Comparison of ENCODE assay signal across 22 cellular contexts in the genomic region with DNA sequence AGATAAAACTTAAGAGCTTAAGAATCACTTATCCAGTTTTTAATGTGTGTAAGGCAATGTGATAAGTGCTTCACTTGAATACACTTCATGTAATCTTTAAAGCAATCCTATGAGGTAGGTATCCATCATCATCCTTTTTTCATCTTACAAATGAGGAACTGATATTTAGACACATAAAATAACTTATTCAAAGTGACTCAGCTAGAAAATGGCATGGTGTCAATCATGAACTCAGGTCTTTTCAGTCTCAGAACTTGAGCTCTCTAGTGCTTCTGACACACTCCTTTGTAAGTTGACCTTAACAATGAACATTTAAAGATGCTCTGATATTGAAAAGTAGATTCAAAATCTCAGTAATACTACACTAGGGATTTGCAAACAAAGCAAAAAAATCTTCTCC.
DNase-seq lines count a peak whose midpoint lies in the region; ATAC-seq, FAIRE-seq and TF ChIP-seq lines count a peak whose summit lies in the region.
"Had no signal": no experiment of that assay in that cellular context is flagged by ENCODE, and none has a peak within 500 bp of the region (broad histone marks: within the 10 kb centered on the region; RNA-seq: fewer than 3 reads in every experiment).

No MANE protein-coding gene starts in this region.

- SMC1A ChIA-PET in GM12878 (lab: Charles Lee; ENCODE audit: uncharacterized antibody, unreplicated experiment) = no interaction called here

- H3K36me3 Mint-ChIP-seq in type B pancreatic cell = no peaks in the 10 kb centered on the region
- H3K36me3 Mint-ChIP-seq: CD14-positive monocyte; CD4-positive, alpha-beta memory T cell; CD4-positive, CD25-positive, alpha-beta regulatory T cell; CD8-positive, alpha-beta memory T cell had no signal

- no peaks in the 10 kb centered on the region for H3K9me3 ChIP-seq in A549
- no peaks in the 10 kb centered on the region for H3K9me3 ChIP-seq in Karpas-422 (ENCODE audit: low read length)
- no peaks in the 10 kb centered on the region for H3K9me3 ChIP-seq in GM12878 (replicated peaks; ENCODE audit: control insufficient read depth, insufficient read depth, low read length)
- no peaks in the 10 kb centered on the region for H3K9me3 ChIP-seq in pancreas
- H3K9me3 ChIP-seq: BE2C, BLaER1 had no signal

- H3K9me2 ChIP-seq in Karpas-422 (replicated peaks; ENCODE audit: insufficient read depth, low read length) = no peaks in the 10 kb centered on the region

- H3K4me2 ChIP-seq in A549 (no peak overlapping the region), Karpas-422 (ENCODE audit: low read depth, low read length, poor library complexity, severe bottlenecking) (no peak overlapping the region), GM12878 (ENCODE audit: control insufficient read depth, insufficient read depth) (no peak overlapping the region)
- H3K4me2 ChIP-seq: BLaER1 had no signal

- no peak for DNase-seq in A549 (ENCODE audit: low read depth in 1 of 2, low spot score in 1 of 2)
- peak; percentile 56 for DNase-seq in Karpas-422
- DNase-seq in GM12878 (ENCODE audit: low read depth, low spot score) = no peak
- DNase-seq in pancreas = no peak
- no peak for DNase-seq in type B pancreatic cell (ENCODE audit: extremely low spot score, unreplicated experiment)
- DNase-seq in effector CD8-positive, alpha-beta T cell (lab: John Stamatoyannopoulos, UW) = no peak
- DNase-seq: ACHN; BE2C; C1 segment of cervical spinal cord; CD4-positive, alpha-beta memory T cell; CD4-positive, CD25-positive, alpha-beta regulatory T cell; CD8-positive, alpha-beta memory T cell; COR-L47; DMS79 treated with DMSO at 0.1 percent for 48 hours; GF-D8 had no signal

- H3K27ac Mint-ChIP-seq in type B pancreatic cell = no peak overlapping the region
- H3K27ac Mint-ChIP-seq: CD14-positive monocyte; CD4-positive, alpha-beta memory T cell; CD4-positive, CD25-positive, alpha-beta regulatory T cell; CD8-positive, alpha-beta memory T cell had no signal

- H3K27me3 Mint-ChIP-seq in type B pancreatic cell = no peaks in the 10 kb centered on the region
- H3K27me3 Mint-ChIP-seq: CD4-positive, alpha-beta memory T cell; CD4-positive, CD25-positive, alpha-beta regulatory T cell had no signal

- H2AFZ ChIP-seq in Karpas-422 (ENCODE audit: low read length) = peak overlapping the region; percentile 27; the same call in 1 of the 2 replicates
- H2AFZ ChIP-seq in GM12878 (ENCODE audit: control insufficient read depth, low read depth, low read length) = no peak overlapping the region

- CTCF ChIA-PET in A549 (lab: Yijun Ruan, JAX) (no interaction called here), GM12878 (lab: Yijun Ruan, JAX) (no interaction called here)

- H3K36me3 ChIP-seq in Karpas-422 (ENCODE audit: insufficient read depth, low read length) (no peaks in the 10 kb centered on the region), GM12878 (ENCODE audit: control insufficient read depth in 2 of 2, insufficient read depth in 2 of 2, low read length in 1 of 2) (no peaks in the 10 kb centered on the region), pancreas (no peaks in the 10 kb centered on the region)
- H3K36me3 ChIP-seq: BE2C, BLaER1 had no signal

- intact Hi-C loops in GM12878 (cut with micrococcal nuclease; ENCODE audit: unreplicated experiment) (no loop called here), pancreas (cut with DNase I) (no loop called here)

- H3K4me3 Mint-ChIP-seq in type B pancreatic cell = no peak overlapping the region
- H3K4me3 Mint-ChIP-seq: CD14-positive monocyte; CD4-positive, alpha-beta memory T cell; CD4-positive, CD25-positive, alpha-beta regulatory T cell; CD8-positive, alpha-beta memory T cell had no signal

- TF ChIP-seq EP300 in A549 (IDR thresholded peaks at IDR 0.05) = no peak
- TF ChIP-seq EP300 in GM12878 (IDR thresholded peaks at IDR 0.05; ENCODE audit: borderline replicate concordance in 1 of 2, control insufficient read depth in 1 of 2, low read depth in 2 of 2, low read length in 2 of 2) = no peak

- no TSS peak for BruUV-seq in GM12878 (replicated peaks; lab: Mats Ljungman, UMichigan)

- H3K9ac ChIP-seq in Karpas-422 (ENCODE audit: low read length) (no peak overlapping the region), GM12878 (ENCODE audit: control insufficient read depth, insufficient read depth, low read length) (no peak overlapping the region)
- H3K9ac ChIP-seq: BLaER1 had no signal

- no peaks in the 10 kb centered on the region for H3K79me2 ChIP-seq in Karpas-422 (ENCODE audit: low read length)
- no peaks in the 10 kb centered on the region for H3K79me2 ChIP-seq in GM12878 (ENCODE audit: control insufficient read depth, insufficient read depth, low read length)

- POLR2A ChIA-PET in A549 (lab: Yijun Ruan, JAX) (no interaction called here), GM12878 (lab: Charles Lee) (no interaction called here)

- H3K4me3 ChIP-seq in A549 (no peak overlapping the region), Karpas-422 (ENCODE audit: low read length) (no peak overlapping the region), GM12878 (no peak overlapping the region), pancreas (no peak overlapping the region)
- H3K4me3 ChIP-seq: BLaER1 had no signal

- no peaks in the 10 kb centered on the region for H3K4me1 Mint-ChIP-seq in type B pancreatic cell (ENCODE audit: unreplicated experiment)
- H3K4me1 Mint-ChIP-seq: CD14-positive monocyte; CD4-positive, alpha-beta memory T cell; CD4-positive, CD25-positive, alpha-beta regulatory T cell; CD8-positive, alpha-beta memory T cell had no signal

- H3K9me3 Mint-ChIP-seq in type B pancreatic cell = no peaks in the 10 kb centered on the region
- H3K9me3 Mint-ChIP-seq: CD4-positive, alpha-beta memory T cell; CD4-positive, CD25-positive, alpha-beta regulatory T cell; CD8-positive, alpha-beta memory T cell had no signal

- TF ChIP-seq POLR2A in A549 (IDR thresholded peaks at IDR 0.05; ENCODE audit: low read length) (no peak), GM12878 (IDR thresholded peaks at IDR 0.05; ENCODE audit: low read depth, low read length) (no peak)

- RAD21 ChIA-PET in GM12878 (lab: Charles Lee; ENCODE audit: unreplicated experiment) = no interaction called here

- H3K27ac ChIP-seq in A549 (no peak overlapping the region), Karpas-422 (ENCODE audit: low read length) (no peak overlapping the region), GM12878 (ENCODE audit: control insufficient read depth, insufficient read depth) (no peak overlapping the region), pancreas (no peak overlapping the region)
- H3K27ac ChIP-seq: 22Rv1, BLaER1 had no signal

- in situ Hi-C loops in GM12878 (cut with MboI) = no loop called here

- FAIRE-seq in A549 (lab: Jason Lieb, UNC) (peak; percentile 49), GM12878 (lab: Jason Lieb, UNC) (no peak), pancreas (lab: Jason Lieb, UNC) (peak; percentile 9)
- FAIRE-seq: G401.6, GM12891, GM19239 had no signal

- H3K27me3 ChIP-seq in Karpas-422 (ENCODE audit: low read length) = no peaks in the 10 kb centered on the region
- H3K27me3 ChIP-seq in GM12878 (replicated peaks in 1 of 2; ENCODE audit: control insufficient read depth in 2 of 2, insufficient read depth in 2 of 2, low read length in 1 of 2) = no peaks in the 10 kb centered on the region
- H3K27me3 ChIP-seq in pancreas = peaks cover 0 to 6% (median 0%) of the 10 kb centered on the region in 4 donors
- H3K27me3 ChIP-seq: BE2C had no signal

- ATAC-seq in A549 = no peak
- ATAC-seq in GM12878 = no peak
- ATAC-seq in pancreas = no peak
- no peak for ATAC-seq in HG03432 (IDR thresholded peaks at IDR 0.05; ENCODE audit: unreplicated experiment)

- TF ChIP-seq RAD21 in A549 (conservative IDR thresholded peaks at IDR 0.05 in 1 of 2, IDR thresholded peaks at IDR 0.05 in 1 of 2) = no peak
- no peak for TF ChIP-seq RAD21 in GM12878 (IDR thresholded peaks at IDR 0.05; ENCODE audit: insufficient read depth, low read depth, low read length)

- TF ChIP-seq CTCF in A549 (IDR thresholded peaks at IDR 0.05) (no peak), GM12878 (IDR thresholded peaks at IDR 0.05 in 2 of 3, conservative IDR thresholded peaks at IDR 0.05 in 1 of 3; ENCODE audit: control insufficient read depth in 2 of 3, extremely low read depth in 1 of 3, insufficient read depth in 1 of 3, low read depth in 3 of 3, low read length in 3 of 3) (no peak), pancreas (IDR thresholded peaks at IDR 0.05) (no peak), type B pancreatic cell (conservative IDR thresholded peaks at IDR 0.05) (no peak)

- H3K4me1 ChIP-seq in A549 (no peaks in the 10 kb centered on the region), Karpas-422 (ENCODE audit: low read length) (peaks cover 30% of the 10 kb centered on the region), GM12878 (ENCODE audit: control insufficient read depth, insufficient read depth, low read length) (no peaks in the 10 kb centered on the region), pancreas (no peaks in the 10 kb centered on the region)
- H3K4me1 ChIP-seq: BE2C, BLaER1 had no signal

- H4K20me1 ChIP-seq in Karpas-422 (ENCODE audit: insufficient read depth, low read depth, low read length) = no peaks in the 10 kb centered on the region
- no peaks in the 10 kb centered on the region for H4K20me1 ChIP-seq in GM12878 (ENCODE audit: control insufficient read depth, insufficient read depth)
- H4K20me1 ChIP-seq: BLaER1 had no signal

TF ChIP-seq in A549, 52 proteins besides CTCF, POLR2A, EP300 and RAD21 (continues in another document):
- TF ChIP-seq, protein P1, sequence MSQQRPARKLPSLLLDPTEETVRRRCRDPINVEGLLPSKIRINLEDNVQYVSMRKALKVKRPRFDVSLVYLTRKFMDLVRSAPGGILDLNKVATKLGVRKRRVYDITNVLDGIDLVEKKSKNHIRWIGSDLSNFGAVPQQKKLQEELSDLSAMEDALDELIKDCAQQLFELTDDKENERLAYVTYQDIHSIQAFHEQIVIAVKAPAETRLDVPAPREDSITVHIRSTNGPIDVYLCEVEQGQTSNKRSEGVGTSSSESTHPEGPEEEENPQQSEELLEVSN (IDR thresholded peaks at IDR 0.05; ENCODE audit: borderline replicate concordance, low read depth) = no peak

TF ChIP-seq in GM12878, 131 proteins besides CTCF, POLR2A, EP300 and RAD21 (continues in another document):
- TF ChIP-seq, protein P2, sequence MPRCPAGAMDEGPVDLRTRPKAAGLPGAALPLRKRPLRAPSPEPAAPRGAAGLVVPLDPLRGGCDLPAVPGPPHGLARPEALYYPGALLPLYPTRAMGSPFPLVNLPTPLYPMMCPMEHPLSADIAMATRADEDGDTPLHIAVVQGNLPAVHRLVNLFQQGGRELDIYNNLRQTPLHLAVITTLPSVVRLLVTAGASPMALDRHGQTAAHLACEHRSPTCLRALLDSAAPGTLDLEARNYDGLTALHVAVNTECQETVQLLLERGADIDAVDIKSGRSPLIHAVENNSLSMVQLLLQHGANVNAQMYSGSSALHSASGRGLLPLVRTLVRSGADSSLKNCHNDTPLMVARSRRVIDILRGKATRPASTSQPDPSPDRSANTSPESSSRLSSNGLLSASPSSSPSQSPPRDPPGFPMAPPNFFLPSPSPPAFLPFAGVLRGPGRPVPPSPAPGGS (IDR thresholded peaks at IDR 0.05; ENCODE audit: borderline replicate concordance, insufficient read depth, low read depth, low read length, poor library complexity, severe bottlenecking) = no peak
- TF ChIP-seq RUNX3 (IDR thresholded peaks at IDR 0.05; ENCODE audit: low read length) = no peak
